23 cellular contexts compared by ENCODE assay signal in the genomic region with DNA sequence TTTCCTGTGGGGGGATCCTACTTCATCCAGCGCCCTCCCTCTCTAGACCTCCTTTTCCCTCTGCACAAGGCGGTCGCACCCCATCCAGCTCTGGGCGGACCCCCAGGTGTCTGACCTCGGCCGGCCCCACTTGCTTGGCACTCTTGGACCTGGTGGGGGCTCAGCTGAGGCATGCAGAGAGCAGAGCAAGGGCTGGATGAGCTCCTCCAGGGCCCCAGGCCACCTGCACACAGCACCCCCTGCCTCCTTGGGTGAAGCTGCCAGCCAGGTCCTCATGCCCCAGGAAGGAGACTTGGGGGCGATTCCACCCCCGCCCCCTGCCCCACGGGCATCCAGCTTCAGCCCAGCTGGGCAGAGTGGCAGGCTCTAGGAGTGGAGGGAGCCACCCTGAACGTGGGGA.
"Had no signal": no experiment of that assay in that cellular context is flagged by ENCODE, and none has a peak within 500 bp of the region (broad histone marks: within the 10 kb centered on the region; RNA-seq: fewer than 3 reads in every experiment).

No MANE protein-coding gene starts in this region.

- H3K79me2 ChIP-seq: hepatocyte had no signal

- H3K9ac ChIP-seq: parathyroid adenoma had no signal

- DNase-seq: effector CD8-positive, alpha-beta T cell; endodermal cell; foreskin fibroblast; gastrocnemius medialis; kidney; naive B cell; stimulated activated CD4-positive, alpha-beta T cell treated with anti-CD3 and anti-CD28 coated beads, Interleukin-2, amount 100 ng/mL, for 24 hours; stimulated activated CD4-positive, alpha-beta T cell treated with anti-CD3 and anti-CD28 coated beads, Interleukin-4, amount 100 ng/mL, for 24 hours; stimulated activated naive CD4-positive, alpha-beta T cell treated with Interleukin-2 at 50 U/mL for 16 hours; trophoblast cell had no signal

- H3K27me3 ChIP-seq: gastrocnemius medialis, hepatocyte, stomach, thyroid gland, vagina had no signal

- H3K4me2 ChIP-seq: hepatocyte had no signal

- ATAC-seq: esophagus mucosa; gastrocnemius medialis; left lobe of liver; natural killer cell treated with Interleukin-12 subunit alpha and Interleukin-12 subunit beta and Interleukin-15 and Interleukin-18, amount 100 ng/mL, for 72 hours; sciatic nerve; stimulated activated effector memory CD8-positive, alpha-beta T cell treated with anti-CD3 and anti-CD28 coated beads, Interleukin-12 subunit alpha, Interleukin-12 subunit beta, amount 100 ng/mL, for 72 hours had no signal

- H2AFZ ChIP-seq: hepatocyte, parathyroid adenoma had no signal

- H3K36me3 ChIP-seq: gastrocnemius medialis, stomach, thyroid gland, vagina had no signal

- FAIRE-seq: kidney had no signal

- H3K27ac ChIP-seq: epithelial cell of prostate, gastrocnemius medialis, hepatocyte, parathyroid adenoma, thyroid gland, vagina had no signal

- H3K4me3 ChIP-seq: gastrocnemius medialis, hepatocyte, lung, mucosa of descending colon, stomach, thyroid gland, vagina had no signal

- H3K9me3 ChIP-seq: gastrocnemius medialis, mucosa of descending colon, stomach, thyroid gland, vagina had no signal
